Comparison of ENCODE assay signal across 14 cellular contexts in the genomic region with DNA sequence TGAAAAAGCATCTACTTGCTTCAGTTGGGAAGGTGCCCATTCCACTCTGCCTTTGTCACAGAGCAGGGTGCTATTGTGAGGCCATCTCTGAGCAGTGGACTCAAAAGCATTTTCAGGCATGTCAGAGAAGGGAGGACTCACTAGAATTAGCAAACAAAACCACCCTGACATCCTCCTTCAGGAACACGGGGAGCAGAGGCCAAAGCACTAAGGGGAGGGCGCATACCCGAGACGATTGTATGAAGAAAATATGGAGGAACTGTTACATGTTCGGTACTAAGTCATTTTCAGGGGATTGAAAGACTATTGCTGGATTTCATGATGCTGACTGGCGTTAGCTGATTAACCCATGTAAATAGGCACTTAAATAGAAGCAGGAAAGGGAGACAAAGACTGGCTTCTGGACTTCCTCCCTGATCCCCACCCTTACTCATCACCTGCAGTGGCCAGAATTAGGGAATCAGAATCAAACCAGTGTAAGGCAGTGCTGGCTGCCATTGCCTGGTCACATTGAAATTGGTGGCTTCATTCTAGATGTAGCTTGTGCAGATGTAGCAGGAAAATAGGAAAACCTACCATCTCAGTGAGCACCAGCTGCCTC. TPM values are rescaled to one million over a fixed set of nuclear protein-coding genes. Genes with fewer than 3 reads are reported as not detected.
DNase-seq lines count a peak whose midpoint lies in the region; TF ChIP-seq lines count a peak whose summit lies in the region.
"Had no signal": no experiment of that assay in that cellular context is flagged by ENCODE, and none has a peak within 500 bp of the region (broad histone marks: within the 10 kb centered on the region; RNA-seq: fewer than 3 reads in every experiment).

No MANE protein-coding gene starts in this region.

- CTCF ChIA-PET in Calu3 (lab: Charles Lee) = no interaction called here

- intact Hi-C loops in Calu3 (cut with micrococcal nuclease; ENCODE audit: unreplicated experiment) = loop anchor here (5.0 to 10.0 kb wide), 2 partner anchors 69 to 162 kb away; no protein-coding TSS in a partner anchor

- DNase-seq in Calu3 = no peak
- DNase-seq in RPMI7951 (ENCODE audit: low read depth) = peak; percentile 32
- DNase-seq in fibroblast of gingiva (ENCODE audit: low read depth) = peak; percentile 78
- DNase-seq in T-helper 2 cell = no peak
- no peak for DNase-seq in coronary artery (ENCODE audit: low spot score)
- DNase-seq in activated CD4-positive, alpha-beta T cell treated with anti-CD3 and anti-CD28 coated beads, Interleukin-2, amount 50 U/mL, for 4 hours = no peak
- no peak for DNase-seq in SW 1271 (lab: John Stamatoyannopoulos, UW)
- DNase-seq: CD4-positive, CD25-positive, alpha-beta regulatory T cell; esophagus squamous epithelium; HCEC 1CT; NCI-H2029; stimulated activated naive CD4-positive, alpha-beta T cell had no signal

- H3K27ac Mint-ChIP-seq in Calu3 (ENCODE audit: unreplicated experiment) = no peak overlapping the region
- H3K27ac Mint-ChIP-seq in nephron = peak overlapping the region; percentile 48 to 78 (median 62)
- H3K27ac Mint-ChIP-seq: CD4-positive, CD25-positive, alpha-beta regulatory T cell had no signal

- TSS peak; percentile 16 for BruUV-seq in Calu3 (replicated peaks; lab: Mats Ljungman, UMichigan)

- no peak overlapping the region for H3K27ac ChIP-seq in coronary artery
- H3K27ac ChIP-seq: HL-60 had no signal

- no peak for TF ChIP-seq CTCF in Calu3 (IDR thresholded peaks at IDR 0.05; ENCODE audit: unreplicated experiment)
- TF ChIP-seq CTCF in nephron (IDR thresholded peaks at IDR 0.05; ENCODE audit: unreplicated experiment in 3 of 3) = no peak
- TF ChIP-seq CTCF in coronary artery (IDR thresholded peaks at IDR 0.05) = no peak

- H3K4me1 Mint-ChIP-seq in Calu3 (ENCODE audit: low read depth, unreplicated experiment) (no peaks in the 10 kb centered on the region), nephron (peaks cover 7% of the 10 kb centered on the region)

- no peaks in the 10 kb centered on the region for H3K9me3 Mint-ChIP-seq in Calu3 (ENCODE audit: low read depth, unreplicated experiment)
- no peaks in the 10 kb centered on the region for H3K9me3 Mint-ChIP-seq in nephron

- H3K36me3 Mint-ChIP-seq in Calu3 (ENCODE audit: insufficient read depth, unreplicated experiment) (peaks cover 21% of the 10 kb centered on the region), nephron (ENCODE audit: low read depth) (peaks cover 56% of the 10 kb centered on the region)
- H3K36me3 Mint-ChIP-seq: CD4-positive, CD25-positive, alpha-beta regulatory T cell had no signal

- no peaks in the 10 kb centered on the region for H3K27me3 Mint-ChIP-seq in Calu3 (ENCODE audit: unreplicated experiment)
- H3K27me3 Mint-ChIP-seq in nephron (ENCODE audit: low read depth) = no peaks in the 10 kb centered on the region

- no peak overlapping the region for H3K4me3 ChIP-seq in coronary artery
- H3K4me3 ChIP-seq: esophagus squamous epithelium had no signal

- H3K4me3 Mint-ChIP-seq in Calu3 (ENCODE audit: low read depth, unreplicated experiment) (no peak overlapping the region), nephron (no peak overlapping the region)
- H3K4me3 Mint-ChIP-seq: CD4-positive, CD25-positive, alpha-beta regulatory T cell had no signal

RNA-seq across cellular contexts. Expression of gene THBS1, which starts 14.8 kb away (rescaled TPM):
- total RNA-seq in Calu3 (2022) = 81.2 and 199 TPM in 2 replicates
- total RNA-seq in RPMI7951 (2014; rRNA removed; shearing (Covaris generic)) = 593 and 598 TPM in 2 replicates

Comparison
In these comparisons a context has a peak if more than half of its experiments do, and no peak if none do; other contexts are left out.
1. DNase-seq: peak in RPMI7951 (single experiment) and fibroblast of gingiva (single experiment); none in Calu3 (single experiment), T-helper 2 cell (0 of 5), coronary artery (single experiment), activated CD4-positive, alpha-beta T cell treated with anti-CD3 and anti-CD28 coated beads, Interleukin-2, amount 50 U/mL, for 4 hours (0 of 2) and SW 1271 (0 of 2).